Comparison of ENCODE assay signal across 8 cellular contexts in the genomic region with DNA sequence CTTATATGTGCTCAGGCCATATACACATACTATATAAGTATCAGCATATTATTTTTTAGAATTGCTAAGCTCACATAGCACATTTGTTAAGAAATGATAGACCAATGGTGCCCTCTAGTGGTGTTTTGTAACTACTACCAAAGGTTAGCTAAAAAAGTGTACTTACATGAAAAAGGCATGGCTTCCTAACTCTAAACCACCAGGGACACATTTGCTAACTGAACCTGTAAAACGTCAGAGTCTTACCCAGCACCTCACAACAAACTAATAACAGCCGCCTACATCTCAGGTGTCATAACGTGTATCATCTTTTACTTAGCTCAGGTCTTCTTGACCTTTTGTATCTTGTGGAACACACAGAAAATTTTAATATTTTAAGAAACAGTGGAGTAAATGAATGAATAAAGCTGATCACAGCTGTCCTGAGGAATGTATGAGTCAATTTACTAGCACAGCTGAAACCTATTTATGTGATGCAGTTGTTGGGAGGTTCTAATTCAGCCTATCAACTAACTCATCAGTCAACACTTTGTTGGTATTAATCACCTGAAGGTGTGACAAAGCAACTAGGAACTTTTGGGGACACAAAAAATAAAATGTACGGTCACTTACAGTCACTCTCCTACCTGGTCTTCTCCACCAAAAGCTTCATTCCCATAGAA.
DNase-seq lines count a peak whose midpoint lies in the region; ATAC-seq and TF ChIP-seq lines count a peak whose summit lies in the region.

No MANE protein-coding gene starts in this region.

- POLR2A ChIA-PET in activated CD8-positive, alpha-beta T cell treated with anti-CD3 and anti-CD28 coated beads, Interleukin-2, amount 10 ng/mL, durations not matched to agents 7 days and 5 days (lab: Charles Lee) = interaction anchor here (0.6 kb wide), 1 partner anchor 86 kb away, joined by 3 read pairs; the partner anchor contains the start of gene MRPL50

- H3K4me3 Mint-ChIP-seq in activated CD8-positive, alpha-beta T cell treated with anti-CD3 and anti-CD28 coated beads, Interleukin-2, amount 10 ng/mL, durations not matched to agents 7 days and 5 days = no peak overlapping the region

- no peaks in the 10 kb centered on the region for H3K9me3 Mint-ChIP-seq in activated CD8-positive, alpha-beta T cell treated with anti-CD3 and anti-CD28 coated beads, Interleukin-2, amount 10 ng/mL, durations not matched to agents 7 days and 5 days (ENCODE audit: insufficient read depth)

- peak; percentile 76 for DNase-seq in EH (ENCODE audit: low read depth)
- DNase-seq in NCI-H345 (lab: John Stamatoyannopoulos, UW) = peak; percentile 78
- peak; percentile 33 for DNase-seq in activated CD8-positive, alpha-beta T cell treated with anti-CD3 and anti-CD28 coated beads, Interleukin-2, amount 10 ng/mL, durations not matched to agents 7 days and 5 days
- DNase-seq in hepatic stellate cell (ENCODE audit: low spot score) = peak; percentile 29
- no peak for DNase-seq in spleen
- no peak for DNase-seq in activated CD4-positive, alpha-beta T cell treated with anti-CD3 and anti-CD28 coated beads, Interleukin-2, amount 50 U/mL, for 4 hours

- peaks cover 5% of the 10 kb centered on the region for H3K27me3 Mint-ChIP-seq in activated CD8-positive, alpha-beta T cell treated with anti-CD3 and anti-CD28 coated beads, Interleukin-2, amount 10 ng/mL, durations not matched to agents 7 days and 5 days (ENCODE audit: low read depth)

- no peak overlapping the region for H3K27ac ChIP-seq in spleen

- intact Hi-C loops in spleen (cut with DNase I; ENCODE audit: low total_unique reads) = loop anchor here (10.0 kb wide), 1 partner anchor 597 kb away; no protein-coding TSS in a partner anchor

- no peak for TF ChIP-seq POLR2A in spleen (IDR thresholded peaks at IDR 0.05)

- H3K36me3 Mint-ChIP-seq in activated CD8-positive, alpha-beta T cell treated with anti-CD3 and anti-CD28 coated beads, Interleukin-2, amount 10 ng/mL, durations not matched to agents 7 days and 5 days (ENCODE audit: low read depth) = no peaks in the 10 kb centered on the region

- H3K9me3 ChIP-seq in spleen = no peaks in the 10 kb centered on the region

- 24 to 26% (median 24%) methylated on average over 4 of the region's 4 CpGs for WGBS in spleen, 5 donors

- no peaks in the 10 kb centered on the region for H3K4me1 Mint-ChIP-seq in activated CD8-positive, alpha-beta T cell treated with anti-CD3 and anti-CD28 coated beads, Interleukin-2, amount 10 ng/mL, durations not matched to agents 7 days and 5 days (ENCODE audit: low read depth)

- peak in 9 of 11 experiments; percentile 48 to 80 (median 65) for TF ChIP-seq CTCF in spleen (IDR thresholded peaks at IDR 0.05 in 8 of 11, conservative IDR thresholded peaks at IDR 0.05 in 3 of 11)

- H3K4me3 ChIP-seq in spleen = no peak overlapping the region

- H3K27me3 ChIP-seq in spleen (replicated peaks in 1 of 7) = peaks cover 0 to 7% (median 0%) of the 10 kb centered on the region in 7 donors

- ATAC-seq in GM19467 (IDR thresholded peaks at IDR 0.05; ENCODE audit: unreplicated experiment) (peak; percentile 86), HG03460 (IDR thresholded peaks at IDR 0.05; ENCODE audit: unreplicated experiment) (peak; percentile 84)
- peak; percentile 47 for ATAC-seq in activated CD8-positive, alpha-beta T cell treated with anti-CD3 and anti-CD28 coated beads, Interleukin-2, amount 10 ng/mL, durations not matched to agents 7 days and 5 days

- no peak overlapping the region for H3K27ac Mint-ChIP-seq in activated CD8-positive, alpha-beta T cell treated with anti-CD3 and anti-CD28 coated beads, Interleukin-2, amount 10 ng/mL, durations not matched to agents 7 days and 5 days

- H3K4me1 ChIP-seq in spleen = no peaks in the 10 kb centered on the region

- CTCF ChIA-PET in activated CD8-positive, alpha-beta T cell treated with anti-CD3 and anti-CD28 coated beads, Interleukin-2, amount 10 ng/mL, durations not matched to agents 7 days and 5 days (lab: Charles Lee) = interaction anchor here (0.6 to 3.2 kb wide), 17 partner anchors 10 to 798 kb away, joined by 3 to 56 read pairs (median 5); no protein-coding TSS in a partner anchor

- no peaks in the 10 kb centered on the region for H3K36me3 ChIP-seq in spleen

Comparison
In these comparisons a context has a peak if more than half of its experiments do, and no peak if none do; other contexts are left out.
1. DNase-seq: peak in EH (single experiment), NCI-H345 (single experiment), activated CD8-positive, alpha-beta T cell treated with anti-CD3 and anti-CD28 coated beads, Interleukin-2, amount 10 ng/mL, durations not matched to agents 7 days and 5 days (single experiment) and hepatic stellate cell (single experiment); none in spleen (single experiment) and activated CD4-positive, alpha-beta T cell treated with anti-CD3 and anti-CD28 coated beads, Interleukin-2, amount 50 U/mL, for 4 hours (0 of 2).
2. Peak in every context shown above with its lines, with median percentiles within 50 percentile points of each other: ATAC-seq.